1 cellular context compared by ENCODE assay signal in the genomic region with DNA sequence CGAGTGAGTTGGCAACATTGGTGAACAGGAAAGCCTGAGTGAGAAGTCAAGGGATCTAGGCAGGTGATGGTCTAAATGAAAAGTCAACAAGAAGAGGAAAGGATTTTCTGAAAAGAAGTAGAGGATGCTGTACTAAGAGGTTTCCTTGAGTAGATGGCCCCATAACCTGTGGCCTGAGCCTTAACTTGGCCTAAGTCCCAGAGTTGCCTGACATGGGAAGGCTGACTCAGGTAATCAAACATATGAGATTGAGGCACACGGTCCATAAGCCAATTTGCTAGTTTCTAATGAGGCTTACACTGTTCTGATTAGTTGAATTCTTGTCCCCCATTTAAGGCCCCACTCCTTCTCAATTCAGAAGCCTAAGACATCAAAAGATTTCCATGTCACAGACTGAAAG.
TF ChIP-seq lines count a peak whose summit lies in the region.

No MANE protein-coding gene starts in this region.

TF ChIP-seq in H1, 55 proteins besides CTCF, POLR2A, EP300 and RAD21:
- TF ChIP-seq TCF12 (IDR thresholded peaks at IDR 0.05; ENCODE audit: low read depth, low read length) (no peak), TBP (IDR thresholded peaks at IDR 0.05; ENCODE audit: low read depth, low read length) (no peak), NRF1 (IDR thresholded peaks at IDR 0.05; ENCODE audit: low read depth, low read length) (no peak), ASH2L (IDR thresholded peaks at IDR 0.05; ENCODE audit: low read length) (no peak), SAP30 (IDR thresholded peaks at IDR 0.05; ENCODE audit: insufficient read depth, insufficient replicate concordance, low read length) (no peak), MAFK (IDR thresholded peaks at IDR 0.05; ENCODE audit: low read depth, low read length) (no peak), TEAD4 (IDR thresholded peaks at IDR 0.05; ENCODE audit: low read depth, low read length) (no peak), JUN (IDR thresholded peaks at IDR 0.05; ENCODE audit: low read depth, low read length) (no peak), CBX8 (IDR thresholded peaks at IDR 0.05; ENCODE audit: borderline replicate concordance, low read depth, low read length) (no peak), HDAC6 (IDR thresholded peaks at IDR 0.05; ENCODE audit: low read depth, low read length) (no peak), CHD1 (IDR thresholded peaks at IDR 0.05; ENCODE audit: low read depth, low read length) (no peak), SRF (IDR thresholded peaks at IDR 0.05; ENCODE audit: low read depth, low read length) (no peak)
- TF ChIP-seq, protein P1, sequence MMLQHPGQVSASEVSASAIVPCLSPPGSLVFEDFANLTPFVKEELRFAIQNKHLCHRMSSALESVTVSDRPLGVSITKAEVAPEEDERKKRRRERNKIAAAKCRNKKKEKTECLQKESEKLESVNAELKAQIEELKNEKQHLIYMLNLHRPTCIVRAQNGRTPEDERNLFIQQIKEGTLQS (IDR thresholded peaks at IDR 0.05; ENCODE audit: insufficient read depth, low read depth, low read length) = no peak
- TF ChIP-seq, protein P2, sequence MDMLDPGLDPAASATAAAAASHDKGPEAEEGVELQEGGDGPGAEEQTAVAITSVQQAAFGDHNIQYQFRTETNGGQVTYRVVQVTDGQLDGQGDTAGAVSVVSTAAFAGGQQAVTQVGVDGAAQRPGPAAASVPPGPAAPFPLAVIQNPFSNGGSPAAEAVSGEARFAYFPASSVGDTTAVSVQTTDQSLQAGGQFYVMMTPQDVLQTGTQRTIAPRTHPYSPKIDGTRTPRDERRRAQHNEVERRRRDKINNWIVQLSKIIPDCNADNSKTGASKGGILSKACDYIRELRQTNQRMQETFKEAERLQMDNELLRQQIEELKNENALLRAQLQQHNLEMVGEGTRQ (IDR thresholded peaks at IDR 0.05; ENCODE audit: low read length) = no peak
